In the genomic region with DNA sequence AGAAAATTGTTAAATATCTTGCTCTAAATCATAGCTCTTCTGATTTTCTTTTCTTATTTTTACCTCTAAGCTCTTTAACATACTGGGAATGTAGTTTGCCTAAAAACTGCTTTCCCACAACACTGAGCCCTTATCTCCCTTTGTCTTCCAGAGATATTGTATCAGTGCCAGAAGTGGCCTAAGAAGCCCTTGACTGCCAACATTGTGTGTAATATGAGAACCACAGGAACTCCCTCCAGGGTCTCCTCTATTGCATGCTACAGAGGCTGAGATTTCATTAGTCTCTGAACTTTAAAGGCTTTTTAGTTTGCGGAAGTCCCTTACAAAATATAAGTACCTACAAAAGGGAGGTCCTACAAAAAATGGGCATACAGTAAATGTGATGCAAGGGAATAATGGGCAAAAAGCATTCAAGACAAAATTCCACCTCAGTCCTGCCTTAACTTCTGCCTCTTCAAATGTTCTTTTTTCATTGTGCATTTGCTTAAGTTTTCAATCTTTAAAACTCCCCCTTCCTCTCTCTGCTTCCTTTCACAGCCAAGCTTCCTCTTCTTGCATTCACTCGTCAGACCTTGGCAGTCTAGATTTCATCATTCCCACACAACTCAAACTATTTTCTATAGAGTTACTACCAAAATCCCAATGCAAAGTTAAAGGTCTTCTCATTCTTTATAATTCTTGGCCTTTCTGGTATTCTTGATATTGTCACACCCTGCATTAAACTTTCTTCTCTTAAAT, we compare ENCODE assay signal across 1 cellular context.
TF ChIP-seq lines count a peak whose summit lies in the region.

No MANE protein-coding gene starts in this region.

TF ChIP-seq in HepG2, 621 proteins besides CTCF, POLR2A, EP300 and RAD21 (continued from another document and continues in another):
- no peak for TF ChIP-seq ZBTB14 (CRISPR knock-in tag; IDR thresholded peaks at IDR 0.05)
- TF ChIP-seq, protein P1, sequence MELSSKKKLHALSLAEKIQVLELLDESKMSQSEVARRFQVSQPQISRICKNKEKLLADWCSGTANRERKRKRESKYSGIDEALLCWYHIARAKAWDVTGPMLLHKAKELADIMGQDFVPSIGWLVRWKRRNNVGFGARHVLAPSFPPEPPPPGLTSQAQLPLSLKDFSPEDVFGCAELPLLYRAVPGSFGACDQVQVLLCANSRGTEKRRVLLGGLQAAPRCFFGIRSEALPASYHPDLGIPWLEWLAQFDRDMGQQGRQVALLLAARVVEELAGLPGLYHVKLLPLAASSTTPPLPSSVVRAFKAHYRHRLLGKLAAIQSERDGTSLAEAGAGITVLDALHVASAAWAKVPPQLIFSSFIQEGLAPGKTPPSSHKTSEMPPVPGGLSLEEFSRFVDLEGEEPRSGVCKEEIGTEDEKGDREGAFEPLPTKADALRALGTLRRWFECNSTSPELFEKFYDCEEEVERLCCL (CRISPR knock-in tag; IDR thresholded peaks at IDR 0.05; ENCODE audit: borderline replicate concordance): no peak
- TF ChIP-seq, protein P2, sequence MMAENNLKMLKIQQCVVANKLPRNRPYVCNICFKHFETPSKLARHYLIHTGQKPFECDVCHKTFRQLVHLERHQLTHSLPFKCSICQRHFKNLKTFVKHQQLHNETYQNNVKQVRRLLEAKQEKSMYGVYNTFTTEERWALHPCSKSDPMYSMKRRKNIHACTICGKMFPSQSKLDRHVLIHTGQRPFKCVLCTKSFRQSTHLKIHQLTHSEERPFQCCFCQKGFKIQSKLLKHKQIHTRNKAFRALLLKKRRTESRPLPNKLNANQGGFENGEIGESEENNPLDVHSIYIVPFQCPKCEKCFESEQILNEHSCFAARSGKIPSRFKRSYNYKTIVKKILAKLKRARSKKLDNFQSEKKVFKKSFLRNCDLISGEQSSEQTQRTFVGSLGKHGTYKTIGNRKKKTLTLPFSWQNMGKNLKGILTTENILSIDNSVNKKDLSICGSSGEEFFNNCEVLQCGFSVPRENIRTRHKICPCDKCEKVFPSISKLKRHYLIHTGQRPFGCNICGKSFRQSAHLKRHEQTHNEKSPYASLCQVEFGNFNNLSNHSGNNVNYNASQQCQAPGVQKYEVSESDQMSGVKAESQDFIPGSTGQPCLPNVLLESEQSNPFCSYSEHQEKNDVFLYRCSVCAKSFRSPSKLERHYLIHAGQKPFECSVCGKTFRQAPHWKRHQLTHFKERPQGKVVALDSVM (CRISPR knock-in tag; IDR thresholded peaks at IDR 0.05): peak; percentile 64; the same call in 1 of the 2 replicates
- TF ChIP-seq TEAD3 (CRISPR knock-in tag; optimal IDR thresholded peaks at IDR 0.05; ENCODE audit: borderline replicate concordance): peak; percentile 42
- TF ChIP-seq MTF1 (CRISPR knock-in tag; IDR thresholded peaks at IDR 0.05): no peak
- TF ChIP-seq HOXA7 (CRISPR knock-in tag; IDR thresholded peaks at IDR 0.05): no peak
- TF ChIP-seq KMT2B (CRISPR knock-in tag; IDR thresholded peaks at IDR 0.05): no peak
- TF ChIP-seq NCOA1 (CRISPR knock-in tag; IDR thresholded peaks at IDR 0.05): no peak
- TF ChIP-seq RARA (CRISPR knock-in tag; IDR thresholded peaks at IDR 0.05): 0 out of 2 replicates have a peak, but pooled peaks have one; percentile 36
- no peak for TF ChIP-seq ZNF20 (CRISPR knock-in tag; IDR thresholded peaks at IDR 0.05)
- no peak for TF ChIP-seq HNF1A (IDR thresholded peaks at IDR 0.05; ENCODE audit: low read depth)
- peak; percentile 49; the same call in 1 of the 2 replicates for TF ChIP-seq HNF1A (CRISPR knock-in tag; IDR thresholded peaks at IDR 0.05; ENCODE audit: borderline replicate concordance)
- 0 out of 2 replicates have a peak, but pooled peaks have one; percentile 56 for TF ChIP-seq ATF1 (CRISPR knock-in tag; IDR thresholded peaks at IDR 0.05)
- TF ChIP-seq PHF21A (CRISPR knock-in tag; IDR thresholded peaks at IDR 0.05): 0 out of 2 replicates have a peak, but pooled peaks have one; percentile 20
- TF ChIP-seq, protein P3, sequence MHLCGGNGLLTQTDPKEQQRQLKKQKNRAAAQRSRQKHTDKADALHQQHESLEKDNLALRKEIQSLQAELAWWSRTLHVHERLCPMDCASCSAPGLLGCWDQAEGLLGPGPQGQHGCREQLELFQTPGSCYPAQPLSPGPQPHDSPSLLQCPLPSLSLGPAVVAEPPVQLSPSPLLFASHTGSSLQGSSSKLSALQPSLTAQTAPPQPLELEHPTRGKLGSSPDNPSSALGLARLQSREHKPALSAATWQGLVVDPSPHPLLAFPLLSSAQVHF (CRISPR knock-in tag; IDR thresholded peaks at IDR 0.05): no peak
- peak; percentile 99 for TF ChIP-seq SIX4 (CRISPR knock-in tag; IDR thresholded peaks at IDR 0.05)
- TF ChIP-seq, protein P4, sequence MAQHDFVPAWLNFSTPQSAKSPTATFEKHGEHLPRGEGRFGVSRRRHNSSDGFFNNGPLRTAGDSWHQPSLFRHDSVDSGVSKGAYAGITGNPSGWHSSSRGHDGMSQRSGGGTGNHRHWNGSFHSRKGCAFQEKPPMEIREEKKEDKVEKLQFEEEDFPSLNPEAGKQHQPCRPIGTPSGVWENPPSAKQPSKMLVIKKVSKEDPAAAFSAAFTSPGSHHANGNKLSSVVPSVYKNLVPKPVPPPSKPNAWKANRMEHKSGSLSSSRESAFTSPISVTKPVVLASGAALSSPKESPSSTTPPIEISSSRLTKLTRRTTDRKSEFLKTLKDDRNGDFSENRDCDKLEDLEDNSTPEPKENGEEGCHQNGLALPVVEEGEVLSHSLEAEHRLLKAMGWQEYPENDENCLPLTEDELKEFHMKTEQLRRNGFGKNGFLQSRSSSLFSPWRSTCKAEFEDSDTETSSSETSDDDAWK (CRISPR knock-in tag; IDR thresholded peaks at IDR 0.05): no peak
- TF ChIP-seq NFIC (IDR thresholded peaks at IDR 0.05; ENCODE audit: low read length): peak; percentile 56; the same call in 1 of the 2 replicates
- peak; percentile 48 for TF ChIP-seq SAP130 (CRISPR knock-in tag; IDR thresholded peaks at IDR 0.05; ENCODE audit: low read depth)
- TF ChIP-seq THRA (CRISPR knock-in tag; IDR thresholded peaks at IDR 0.05; ENCODE audit: borderline replicate concordance): peak; percentile 78; the same call in 1 of the 2 replicates
- peak; percentile 75 for TF ChIP-seq NCOA2 (CRISPR knock-in tag; IDR thresholded peaks at IDR 0.05)
- TF ChIP-seq HMG20B (CRISPR knock-in tag; conservative IDR thresholded peaks at IDR 0.05): peak; percentile 74; the same call in 1 of the 2 replicates
- TF ChIP-seq ELF1 (CRISPR knock-in tag; IDR thresholded peaks at IDR 0.05): peak; percentile 55; the same call in 1 of the 2 replicates
- TF ChIP-seq ZBTB40 (IDR thresholded peaks at IDR 0.05): no peak
- TF ChIP-seq ZBTB40 (CRISPR knock-in tag; IDR thresholded peaks at IDR 0.05): no peak
- no peak for TF ChIP-seq POLR2AphosphoS2 (IDR thresholded peaks at IDR 0.05; ENCODE audit: low read depth, low read length)
- no peak for TF ChIP-seq FOXP1 (IDR thresholded peaks at IDR 0.05)
- 0 out of 2 replicates have a peak, but pooled peaks have one; percentile 22 for TF ChIP-seq FOXP1 (CRISPR knock-in tag; IDR thresholded peaks at IDR 0.05)
- 0 out of 2 replicates have a peak, but pooled peaks have one; percentile 21 for TF ChIP-seq ZNF614 (CRISPR knock-in tag; IDR thresholded peaks at IDR 0.05; ENCODE audit: borderline replicate concordance)
- no peak for TF ChIP-seq CAMTA2 (CRISPR knock-in tag; IDR thresholded peaks at IDR 0.05; ENCODE audit: borderline replicate concordance)
- no peak for TF ChIP-seq SMARCC2 (IDR thresholded peaks at IDR 0.05)
- TF ChIP-seq ZNF225 (CRISPR knock-in tag; IDR thresholded peaks at IDR 0.05): no peak
- peak; percentile 57; the same call in 1 of the 2 replicates for TF ChIP-seq TCF7 (IDR thresholded peaks at IDR 0.05; ENCODE audit: low read depth)
- no peak for TF ChIP-seq ZNF761 (CRISPR knock-in tag; conservative IDR thresholded peaks at IDR 0.05)
